In the genomic region with DNA sequence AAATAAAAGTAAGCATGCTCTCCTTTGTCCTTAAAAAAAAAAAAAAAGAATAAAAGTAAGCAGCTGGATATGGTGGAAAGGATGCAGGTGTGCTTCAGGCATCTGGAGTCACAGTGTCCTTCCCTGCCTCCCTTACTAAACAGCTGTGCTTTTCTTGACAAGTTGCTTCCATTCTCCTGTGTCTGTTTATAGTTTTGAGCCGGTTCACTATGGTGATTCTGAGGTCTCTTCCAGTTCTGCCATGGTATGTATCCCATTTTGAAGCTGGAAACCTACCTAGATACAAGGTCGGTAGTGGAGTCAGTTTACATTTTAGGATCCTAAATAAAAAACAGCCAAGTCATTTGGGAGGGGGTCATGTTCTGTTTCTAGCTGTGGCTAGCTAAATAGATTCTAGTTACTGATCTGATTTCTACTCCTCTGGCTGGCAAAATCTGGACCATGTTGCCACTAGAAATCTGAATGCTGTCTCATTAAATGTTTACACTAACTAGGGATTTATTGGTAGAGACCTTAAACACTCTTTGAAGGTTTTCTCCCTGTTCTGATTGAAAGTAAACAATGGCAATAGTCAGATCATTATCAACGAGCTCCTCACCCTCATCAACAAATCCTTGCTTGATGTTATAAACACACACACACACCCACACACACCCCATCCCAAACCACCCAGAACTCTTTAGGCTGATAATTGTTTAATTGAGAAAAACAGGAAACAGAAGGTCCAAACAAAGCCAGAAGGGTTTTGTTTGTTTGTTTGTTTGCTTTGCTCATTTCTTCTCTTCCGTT, we compare ENCODE assay signal across 1 cellular context.
TF ChIP-seq lines count a peak whose summit lies in the region.

No MANE protein-coding gene starts in this region.

TF ChIP-seq in GM23338, 12 proteins besides CTCF, POLR2A, EP300 and RAD21 (continued from another document):
- TF ChIP-seq, protein P1, sequence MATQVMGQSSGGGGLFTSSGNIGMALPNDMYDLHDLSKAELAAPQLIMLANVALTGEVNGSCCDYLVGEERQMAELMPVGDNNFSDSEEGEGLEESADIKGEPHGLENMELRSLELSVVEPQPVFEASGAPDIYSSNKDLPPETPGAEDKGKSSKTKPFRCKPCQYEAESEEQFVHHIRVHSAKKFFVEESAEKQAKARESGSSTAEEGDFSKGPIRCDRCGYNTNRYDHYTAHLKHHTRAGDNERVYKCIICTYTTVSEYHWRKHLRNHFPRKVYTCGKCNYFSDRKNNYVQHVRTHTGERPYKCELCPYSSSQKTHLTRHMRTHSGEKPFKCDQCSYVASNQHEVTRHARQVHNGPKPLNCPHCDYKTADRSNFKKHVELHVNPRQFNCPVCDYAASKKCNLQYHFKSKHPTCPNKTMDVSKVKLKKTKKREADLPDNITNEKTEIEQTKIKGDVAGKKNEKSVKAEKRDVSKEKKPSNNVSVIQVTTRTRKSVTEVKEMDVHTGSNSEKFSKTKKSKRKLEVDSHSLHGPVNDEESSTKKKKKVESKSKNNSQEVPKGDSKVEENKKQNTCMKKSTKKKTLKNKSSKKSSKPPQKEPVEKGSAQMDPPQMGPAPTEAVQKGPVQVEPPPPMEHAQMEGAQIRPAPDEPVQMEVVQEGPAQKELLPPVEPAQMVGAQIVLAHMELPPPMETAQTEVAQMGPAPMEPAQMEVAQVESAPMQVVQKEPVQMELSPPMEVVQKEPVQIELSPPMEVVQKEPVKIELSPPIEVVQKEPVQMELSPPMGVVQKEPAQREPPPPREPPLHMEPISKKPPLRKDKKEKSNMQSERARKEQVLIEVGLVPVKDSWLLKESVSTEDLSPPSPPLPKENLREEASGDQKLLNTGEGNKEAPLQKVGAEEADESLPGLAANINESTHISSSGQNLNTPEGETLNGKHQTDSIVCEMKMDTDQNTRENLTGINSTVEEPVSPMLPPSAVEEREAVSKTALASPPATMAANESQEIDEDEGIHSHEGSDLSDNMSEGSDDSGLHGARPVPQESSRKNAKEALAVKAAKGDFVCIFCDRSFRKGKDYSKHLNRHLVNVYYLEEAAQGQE (IDR thresholded peaks at IDR 0.05; ENCODE audit: unreplicated experiment): no peak
